1 cellular context compared by ENCODE assay signal in genomic region chr19:34253711-34254551, GRCh38.
TF ChIP-seq lines count a peak whose summit lies in the region.

No MANE protein-coding gene starts in this region.

TF ChIP-seq in HepG2, 621 proteins besides CTCF, POLR2A, EP300 and RAD21 (continued from another document and continues in another):
- TF ChIP-seq YEATS2 (CRISPR knock-in tag; IDR thresholded peaks at IDR 0.05; ENCODE audit: borderline replicate concordance) (peak; percentile 67; the same call in 1 of the 2 replicates), ZNF574 (CRISPR knock-in tag; IDR thresholded peaks at IDR 0.05) (peak; percentile 94), ZSCAN5A (CRISPR knock-in tag; IDR thresholded peaks at IDR 0.05; ENCODE audit: borderline replicate concordance) (no peak), KLF16 (CRISPR knock-in tag; IDR thresholded peaks at IDR 0.05) (peak in 1 of 2 experiments; percentile 54; a peak in 1 of 4 replicates), PHB2 (IDR thresholded peaks at IDR 0.05; ENCODE audit: partially characterized antibody) (no peak), ZHX1 (CRISPR knock-in tag; IDR thresholded peaks at IDR 0.05; ENCODE audit: low read depth) (no peak), ZNF414 (CRISPR knock-in tag; IDR thresholded peaks at IDR 0.05) (peak; percentile 61; the same call in 1 of the 2 replicates), ARID2 (CRISPR knock-in tag; IDR thresholded peaks at IDR 0.05; ENCODE audit: borderline replicate concordance) (no peak), ZSCAN22 (CRISPR knock-in tag; IDR thresholded peaks at IDR 0.05) (no peak), NPAS2 (CRISPR knock-in tag; IDR thresholded peaks at IDR 0.05; ENCODE audit: borderline replicate concordance) (no peak), ZNF883 (CRISPR knock-in tag; IDR thresholded peaks at IDR 0.05; ENCODE audit: not compliant biosample characterization) (peak; percentile 14), KDM6A (CRISPR knock-in tag; IDR thresholded peaks at IDR 0.05; ENCODE audit: low read depth) (no peak), ZNF362 (CRISPR knock-in tag; IDR thresholded peaks at IDR 0.05; ENCODE audit: borderline replicate concordance) (no peak), ZNF790 (CRISPR knock-in tag; IDR thresholded peaks at IDR 0.05; ENCODE audit: borderline replicate concordance) (no peak), ZNF709 (CRISPR knock-in tag; IDR thresholded peaks at IDR 0.05) (peak; percentile 17; the same call in 1 of the 2 replicates), MED13 (CRISPR knock-in tag; IDR thresholded peaks at IDR 0.05) (peak; percentile 63; the same call in 1 of the 2 replicates), ETV5 (CRISPR knock-in tag; IDR thresholded peaks at IDR 0.05; ENCODE audit: borderline replicate concordance) (peak; percentile 82; the same call in 1 of the 2 replicates), MAX (IDR thresholded peaks at IDR 0.05) (no peak), BORCS8-MEF2B (CRISPR knock-in tag; IDR thresholded peaks at IDR 0.05) (no peak; the same call in 1 of the 2 replicates), KLF12 (CRISPR knock-in tag; IDR thresholded peaks at IDR 0.05; ENCODE audit: borderline replicate concordance) (0 out of 2 replicates have a peak, but pooled peaks have one; percentile 34), NR2F1 (CRISPR knock-in tag; IDR thresholded peaks at IDR 0.05) (no peak), AFF4 (CRISPR knock-in tag; IDR thresholded peaks at IDR 0.05) (no peak), KIAA2018 (CRISPR knock-in tag; IDR thresholded peaks at IDR 0.05; ENCODE audit: borderline replicate concordance) (no peak), ZNF563 (CRISPR knock-in tag; IDR thresholded peaks at IDR 0.05) (peak; percentile 7; the same call in 1 of the 2 replicates), FOXK1 (CRISPR knock-in tag; IDR thresholded peaks at IDR 0.05; ENCODE audit: borderline replicate concordance, low read depth) (peak; percentile 97), MIXL1 (CRISPR knock-in tag; IDR thresholded peaks at IDR 0.05) (0 out of 2 replicates have a peak, but pooled peaks have one; percentile 38), GMEB1 (CRISPR knock-in tag; IDR thresholded peaks at IDR 0.05; ENCODE audit: borderline replicate concordance) (no peak), MAFK (conservative IDR thresholded peaks at IDR 0.05 in 1 of 2, IDR thresholded peaks at IDR 0.05 in 1 of 2; ENCODE audit: low read length in 2 of 2) (no peak)
